In genomic region chr4:78990938-78991810, GRCh38 we compare ENCODE assay signal across 26 cellular contexts.
"Had no signal": no experiment of that assay in that cellular context is flagged by ENCODE, and none has a peak within 500 bp of the region (broad histone marks: within the 10 kb centered on the region; RNA-seq: fewer than 3 reads in every experiment).

No MANE protein-coding gene starts in this region.

- H3K27me3 ChIP-seq: adrenal gland, breast epithelium had no signal

- H3K4me3 ChIP-seq: adrenal gland, breast epithelium, SJSA1 had no signal

- H3K4me1 Mint-ChIP-seq: activated naive CD8-positive, alpha-beta T cell treated with anti-CD3 and anti-CD28 coated beads, Interleukin-2, amount 10 ng/mL, durations not matched to agents 7 days and 5 days; central memory CD8-positive, alpha-beta T cell had no signal

- H3K9me3 Mint-ChIP-seq: activated naive CD8-positive, alpha-beta T cell treated with anti-CD3 and anti-CD28 coated beads, Interleukin-2, amount 10 ng/mL, durations not matched to agents 7 days and 5 days; central memory CD8-positive, alpha-beta T cell; T-helper 2 cell treated with Interferon-gamma antibody and Interleukin-4, amounts not matched to agents 5 μg/mL and 100 μg/mL, for 36 hours had no signal

- H3K27ac Mint-ChIP-seq: activated CD8-positive, alpha-beta T cell treated with anti-CD3 and anti-CD28 coated beads, Interleukin-2, amount 10 ng/mL, durations not matched to agents 7 days and 5 days; activated naive CD8-positive, alpha-beta T cell treated with anti-CD3 and anti-CD28 coated beads, Interleukin-2, amount 10 ng/mL, durations not matched to agents 7 days and 5 days; T-helper 2 cell treated with Interferon-gamma antibody and Interleukin-4, amounts not matched to agents 5 μg/mL and 100 μg/mL, for 36 hours; WTC11 had no signal

- H3K36me3 Mint-ChIP-seq: activated naive CD8-positive, alpha-beta T cell treated with anti-CD3 and anti-CD28 coated beads, Interleukin-2, amount 10 ng/mL, durations not matched to agents 7 days and 5 days; WTC11 had no signal

- H3K9me3 ChIP-seq: adrenal gland, breast epithelium, SJSA1 had no signal

- H3K4me3 Mint-ChIP-seq: activated CD8-positive, alpha-beta T cell treated with anti-CD3 and anti-CD28 coated beads, Interleukin-2, amount 10 ng/mL, durations not matched to agents 7 days and 5 days; activated naive CD8-positive, alpha-beta T cell treated with anti-CD3 and anti-CD28 coated beads, Interleukin-2, amount 10 ng/mL, durations not matched to agents 7 days and 5 days; central memory CD8-positive, alpha-beta T cell; T-helper 2 cell treated with Interferon-gamma antibody and Interleukin-4, amounts not matched to agents 5 μg/mL and 100 μg/mL, for 36 hours; WTC11 had no signal

- DNase-seq: activated CD4-positive, alpha-beta T cell treated with anti-CD3 and anti-CD28 coated beads for 48 hours; activated CD4-positive, alpha-beta T cell treated with anti-CD3 and anti-CD28 coated beads, Interleukin-2, amount 50 U/mL, for 4 hours; activated CD4-positive, CD25-positive, alpha-beta regulatory T cell treated with anti-CD3 and anti-CD28 coated beads, Interleukin-2, amount 50 U/mL, for 72 hours; activated CD8-positive, alpha-beta memory T cell treated with anti-CD3 and anti-CD28 coated beads, Interleukin-2, amount 50 U/mL, for 48 hours; activated CD8-positive, alpha-beta T cell treated with anti-CD3 and anti-CD28 coated beads, Interleukin-2, amount 10 ng/mL, durations not matched to agents 7 days and 5 days; activated naive CD4-positive, alpha-beta T cell treated with anti-CD3 and anti-CD28 coated beads, Interleukin-2, amount 50 U/mL, for 16 hours; activated naive CD8-positive, alpha-beta T cell treated with anti-CD3 and anti-CD28 coated beads, Interleukin-2, amount 10 ng/mL, durations not matched to agents 7 days and 5 days; activated T-cell treated with anti-CD3 and anti-CD28 coated beads, Interleukin-2, amount 50 U/mL, for 1 hour; adrenal gland; anterior cingulate cortex; Kasumi-1; KBM-7; NCI-H187 treated with DMSO at 0.1 percent for 48 hours; NCI-H2081 treated with DMSO at 0.1 percent for 48 hours; NCI-H2171; NCI-H2227 treated with DMSO at 0.1 percent for 48 hours; NCI-H446 treated with DMSO at 0.1 percent for 48 hours; NCI-H524 treated with DMSO at 0.1 percent for 48 hours; NCI-H82; SHP77; SW 1271 had no signal

- H3K27ac ChIP-seq: adrenal gland, breast epithelium, SJSA1 had no signal

- H3K4me1 ChIP-seq: adrenal gland, breast epithelium, SJSA1 had no signal

- H3K36me3 ChIP-seq: adrenal gland, breast epithelium, SJSA1 had no signal
